31 cellular contexts compared by ENCODE assay signal in the genomic region with DNA sequence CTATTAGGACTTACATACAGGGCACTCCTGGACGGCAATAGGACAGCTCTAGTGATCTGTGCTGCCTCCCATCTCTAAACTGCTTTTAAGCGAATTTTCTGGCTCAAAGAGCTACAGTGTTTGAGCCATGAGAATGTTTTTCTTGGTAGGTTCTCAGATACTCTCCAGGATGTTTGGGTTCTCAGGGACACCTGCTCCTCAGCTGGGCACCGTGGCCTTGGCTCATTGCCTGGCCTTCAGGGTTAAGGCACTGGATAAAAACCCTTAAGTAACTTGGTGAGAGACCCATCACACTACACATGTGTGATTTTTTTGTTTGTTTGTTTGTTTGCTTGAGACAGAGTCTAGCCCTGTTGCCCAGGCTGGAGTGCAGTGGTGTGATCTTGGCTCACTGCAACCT.
"Had no signal": no experiment of that assay in that cellular context is flagged by ENCODE, and none has a peak within 500 bp of the region (broad histone marks: within the 10 kb centered on the region; RNA-seq: fewer than 3 reads in every experiment).

No MANE protein-coding gene starts in this region.

- ATAC-seq: activated CD8-positive, alpha-beta memory T cell treated with anti-CD3 and anti-CD28 coated beads, Interleukin-2, amount 10 ng/mL, durations not matched to agents 7 days and 5 days; PC-3 had no signal

- H3K27ac ChIP-seq: breast epithelium, KMS-11, Peyer's patch, VCaP had no signal

- H3K27me3 ChIP-seq: breast epithelium, Peyer's patch had no signal

- H3K36me3 ChIP-seq: breast epithelium, Peyer's patch had no signal

- H3K4me1 ChIP-seq: breast epithelium, Peyer's patch had no signal

- H3K9ac ChIP-seq: KMS-11 had no signal

- H3K4me3 ChIP-seq: breast epithelium, Peyer's patch had no signal

- DNase-seq: activated B cell treated with CpG ODN at 0.5 μM for 24 hours; activated CD4-positive, alpha-beta memory T cell treated with anti-CD3 and anti-CD28 coated beads, Interleukin-2, amount 10 ng/mL, durations not matched to agents 7 days and 5 days; activated CD4-positive, alpha-beta T cell treated with anti-CD3 and anti-CD28 coated beads for 1 hour; activated CD4-positive, alpha-beta T cell treated with anti-CD3 and anti-CD28 coated beads for 48 hours; activated CD8-positive, alpha-beta memory T cell treated with anti-CD3 and anti-CD28 coated beads for 24 hours; activated CD8-positive, alpha-beta memory T cell treated with anti-CD3 and anti-CD28 coated beads, Interleukin-2, amount 10 ng/mL, durations not matched to agents 7 days and 5 days; activated CD8-positive, alpha-beta memory T cell treated with anti-CD3 and anti-CD28 coated beads, Interleukin-2, amount 50 U/mL, for 48 hours; activated effector memory CD4-positive, alpha-beta T cell treated with Interleukin-2 at 50 U/mL for 16 hours; activated naive CD4-positive, alpha-beta T cell treated with anti-CD3 and anti-CD28 coated beads, Interleukin-2, amount 50 U/mL, for 16 hours; activated naive CD8-positive, alpha-beta T cell treated with anti-CD3 and anti-CD28 coated beads for 36 hours; activated T-cell treated with anti-CD3 and anti-CD28 coated beads, Interleukin-2, amount 50 U/mL, for 48 hours; amniotic stem cell; aorta; NCI-H1105; NCI-H1417 treated with DMSO at 0.1 percent for 48 hours; NCI-H187 treated with DMSO at 0.1 percent for 48 hours; NCI-H2081; NCI-H510A; NCI-H526; NCI-H748 treated with DMSO at 0.1 percent for 48 hours; NK-92 treated with Interleukin-12 subunit alpha and Interleukin-12 subunit beta, amount 100 ng/mL, for 24 hours; PC-3; Peyer's patch; Right ventricle myocardium superior; SW 1271; T-helper 1 cell; T-helper 2 cell; T-helper 9 cell had no signal

- H3K9me3 ChIP-seq: breast epithelium, Peyer's patch had no signal
